In the genomic region with DNA sequence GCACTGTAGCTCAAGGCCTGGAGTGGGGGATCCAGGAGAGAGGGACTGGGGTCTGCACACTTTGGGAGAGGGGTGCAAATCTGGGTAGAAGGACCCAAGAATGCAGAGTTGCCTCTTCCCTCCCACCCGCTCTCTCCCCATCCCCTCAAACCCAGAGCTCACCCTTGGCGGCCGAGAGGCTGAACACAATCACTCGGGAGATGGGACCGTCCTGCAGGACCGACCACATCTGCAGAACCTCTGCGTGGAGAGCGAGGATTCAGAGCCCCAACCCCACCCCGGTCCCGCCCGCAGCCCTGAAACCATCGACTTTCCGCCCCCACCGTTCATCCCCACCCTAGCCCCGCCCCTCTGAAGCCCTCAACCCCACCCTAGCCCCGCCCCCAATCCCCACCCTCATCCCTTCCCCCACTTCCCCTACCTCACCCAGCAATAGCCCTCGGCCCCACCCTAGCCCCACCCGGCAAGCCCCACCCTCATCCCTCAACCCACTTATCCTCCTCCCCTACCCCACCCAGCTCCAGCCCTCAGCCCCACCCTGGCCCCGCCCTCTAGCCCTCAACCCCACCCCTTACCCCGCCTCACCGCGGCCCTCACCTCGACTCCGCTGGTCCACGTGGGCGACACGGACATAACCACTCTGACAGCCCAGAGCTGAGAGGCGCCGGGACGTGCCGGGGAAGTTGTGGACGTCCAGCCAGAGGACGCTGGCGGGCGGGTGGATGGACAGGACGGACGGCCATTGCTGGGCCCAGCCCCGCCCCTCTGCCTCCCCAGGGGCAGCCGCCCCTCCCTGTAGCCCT, we compare ENCODE assay signal across 15 cellular contexts. TPM values are rescaled to one million over a fixed set of nuclear protein-coding genes. Genes with fewer than 3 reads are reported as not detected.
DNase-seq lines count a peak whose midpoint lies in the region; ATAC-seq and TF ChIP-seq lines count a peak whose summit lies in the region.
"Had no signal": no experiment of that assay in that cellular context is flagged by ENCODE, and none has a peak within 500 bp of the region (broad histone marks: within the 10 kb centered on the region; RNA-seq: fewer than 3 reads in every experiment).

No MANE protein-coding gene starts in this region.

- H3K9me3 Mint-ChIP-seq in glutamatergic neuron (ENCODE audit: unreplicated experiment): peaks cover 12% of the 10 kb centered on the region
- H3K9me3 Mint-ChIP-seq: activated naive CD8-positive, alpha-beta T cell treated with anti-CD3 and anti-CD28 coated beads, Interleukin-2, amount 10 ng/mL, durations not matched to agents 7 days and 5 days had no signal

- no peaks in the 10 kb centered on the region for H3K36me3 Mint-ChIP-seq in glutamatergic neuron (ENCODE audit: unreplicated experiment)
- H3K36me3 Mint-ChIP-seq: activated naive CD8-positive, alpha-beta T cell treated with anti-CD3 and anti-CD28 coated beads, Interleukin-2, amount 10 ng/mL, durations not matched to agents 7 days and 5 days had no signal

- no peak overlapping the region for H2AFZ ChIP-seq in OCI-LY7 (ENCODE audit: low read length)

- H3K4me1 ChIP-seq in psoas muscle (peaks cover 5% of the 10 kb centered on the region), OCI-LY7 (ENCODE audit: insufficient read depth, low read length, poor library complexity, severe bottlenecking) (peaks cover 5% of the 10 kb centered on the region)

- H3K4me2 ChIP-seq in OCI-LY7 (ENCODE audit: low read length): no peak overlapping the region
- H3K4me2 ChIP-seq: SK-N-SH had no signal

- no peak overlapping the region for H3K27ac ChIP-seq in psoas muscle
- no peak overlapping the region for H3K27ac ChIP-seq in OCI-LY7 (ENCODE audit: low read depth, low read length, poor library complexity, severe bottlenecking)
- H3K27ac ChIP-seq: 22Rv1, ovary, tibial nerve had no signal

- H3K4me3 Mint-ChIP-seq in glutamatergic neuron (ENCODE audit: unreplicated experiment): peak overlapping the region; percentile 74
- H3K4me3 Mint-ChIP-seq: activated naive CD8-positive, alpha-beta T cell treated with anti-CD3 and anti-CD28 coated beads, Interleukin-2, amount 10 ng/mL, durations not matched to agents 7 days and 5 days had no signal

- TF ChIP-seq CTCF in glutamatergic neuron (IDR thresholded peaks at IDR 0.05; ENCODE audit: partially characterized antibody, unreplicated experiment) (no peak), psoas muscle (IDR thresholded peaks at IDR 0.05) (no peak), OCI-LY7 (conservative IDR thresholded peaks at IDR 0.05; ENCODE audit: low read length) (no peak)

- peaks cover 5% of the 10 kb centered on the region for H3K27me3 Mint-ChIP-seq in glutamatergic neuron (ENCODE audit: unreplicated experiment)
- H3K27me3 Mint-ChIP-seq: activated naive CD8-positive, alpha-beta T cell treated with anti-CD3 and anti-CD28 coated beads, Interleukin-2, amount 10 ng/mL, durations not matched to agents 7 days and 5 days had no signal

- H3K9me2 ChIP-seq in OCI-LY7 (ENCODE audit: insufficient read depth, low read length): no peaks in the 10 kb centered on the region
- H3K9me2 ChIP-seq: SK-N-SH had no signal

- intact Hi-C loops in psoas muscle (cut with DNase I): loop anchor here in 1 of 2 donors (5.0 kb wide), 1 partner anchor 43 kb away; no protein-coding TSS in a partner anchor
- intact Hi-C loops in OCI-LY7 (cut with micrococcal nuclease; ENCODE audit: unreplicated experiment): loop anchor here (10.0 kb wide), 1 partner anchor 125 kb away; a partner anchor contains a TSS

- BruUV-seq in OCI-LY7 (replicated peaks; lab: Mats Ljungman, UMichigan): no TSS peak

- peaks cover 15% of the 10 kb centered on the region for H3K4me1 Mint-ChIP-seq in glutamatergic neuron (ENCODE audit: low read depth, unreplicated experiment)

- H3K36me3 ChIP-seq in psoas muscle (ENCODE audit: insufficient read depth in 1 of 2, low read depth in 1 of 2) (no peaks in the 10 kb centered on the region), OCI-LY7 (ENCODE audit: insufficient read depth, low read length) (no peaks in the 10 kb centered on the region)
- H3K36me3 ChIP-seq: ovary had no signal

- peak overlapping the region; percentile 42 for H3K4me3 ChIP-seq in psoas muscle
- no peak overlapping the region for H3K4me3 ChIP-seq in OCI-LY7 (ENCODE audit: low read depth, low read length, poor library complexity, severe bottlenecking)
- H3K4me3 ChIP-seq: ovary had no signal

- H3K27ac Mint-ChIP-seq in glutamatergic neuron (ENCODE audit: unreplicated experiment): no peak overlapping the region
- H3K27ac Mint-ChIP-seq: activated naive CD8-positive, alpha-beta T cell treated with anti-CD3 and anti-CD28 coated beads, Interleukin-2, amount 10 ng/mL, durations not matched to agents 7 days and 5 days had no signal

- CTCF ChIA-PET in OCI-LY7 (lab: Charles Lee; ENCODE audit: unreplicated experiment): no interaction called here

- ATAC-seq in psoas muscle (no peak), GM18502 (IDR thresholded peaks at IDR 0.05; ENCODE audit: poor library complexity, unreplicated experiment) (no peak)

- H3K79me2 ChIP-seq in OCI-LY7 (ENCODE audit: insufficient read depth, low read depth, low read length): no peaks in the 10 kb centered on the region; the same call in 1 of the 2 replicates

- no peaks in the 10 kb centered on the region for H4K20me1 ChIP-seq in OCI-LY7 (ENCODE audit: insufficient read depth, low read length)

- peak; percentile 36 for DNase-seq in DMS53 (lab: John Stamatoyannopoulos, UW)
- no peak for DNase-seq in DMS53 treated with DMSO at 0.1 percent for 48 hours (lab: John Stamatoyannopoulos, UW; ENCODE audit: unreplicated experiment)
- peak; percentile 32 for DNase-seq in astrocyte of the hippocampus (ENCODE audit: low read depth, low spot score)
- DNase-seq in glutamatergic neuron: peak; percentile 67
- DNase-seq in psoas muscle: peak in 1 of 2 donors; percentile 57
- DNase-seq in OCI-LY7 (ENCODE audit: low spot score): no peak
- no peak for DNase-seq in effector CD4-positive, alpha-beta T cell
- DNase-seq: activated naive CD8-positive, alpha-beta T cell treated with anti-CD3 and anti-CD28 coated beads, Interleukin-2, amount 10 ng/mL, durations not matched to agents 7 days and 5 days; cortex of kidney; NCI-H187 treated with DMSO at 0.1 percent for 48 hours; SK-N-SH had no signal

- no peaks in the 10 kb centered on the region for H3K27me3 ChIP-seq in psoas muscle (ENCODE audit: insufficient read depth in 3 of 3, low read length in 2 of 3)
- H3K27me3 ChIP-seq: ovary had no signal

- POLR2A ChIA-PET in OCI-LY7 (lab: Charles Lee): no interaction called here

- H3K9me3 ChIP-seq in psoas muscle: no peaks in the 10 kb centered on the region
- H3K9me3 ChIP-seq in OCI-LY7 (ENCODE audit: low read length): no peaks in the 10 kb centered on the region
- H3K9me3 ChIP-seq: ovary, SK-N-SH, tibial nerve had no signal

- WGBS in psoas muscle, 3 donors: 15 to 17% (median 16%) methylated on average over 28 to 39 of the region's 39 CpGs

RNA-seq across cellular contexts. Expression of a gene that starts 4.1 kb away (rescaled TPM):
- total RNA-seq in glutamatergic neuron (ENCODE audit: unreplicated experiment) (51.2 TPM), psoas muscle (10 to 100 TPM in 1 of 4 donors, 1 to 10 TPM in 3; 5.9 to 11.2 (median 8.1) TPM), OCI-LY7 (2022) (11.5 and 13.6 TPM in 2 replicates)
- 10 to 100 TPM in 1 of 3 donors, 1 to 10 TPM in 2; 3.8 to 21.5 (median 9.7) TPM for polyA plus RNA-seq in psoas muscle
- total RNA-seq in OCI-LY7 (2014; rRNA removed; shearing (Covaris generic)): 13.8 and 14.0 TPM in 2 replicates

RNA-seq across cellular contexts. Expression of a gene that starts 8.2 kb away (rescaled TPM):
- total RNA-seq in glutamatergic neuron (ENCODE audit: unreplicated experiment) (115 TPM), psoas muscle (under 1 TPM; 0.13 to 0.54 (median 0.25) TPM), OCI-LY7 (2022) (0.36 and 0.59 TPM in 2 replicates)
- polyA plus RNA-seq in psoas muscle: under 1 TPM in 2 of 3 donors, not detected in 1; 0.12 to 0.18 TPM
- 0.13 TPM in 1 of 2 replicates, not detected in the other for total RNA-seq in OCI-LY7 (2014; rRNA removed; shearing (Covaris generic))
- total RNA-seq: tibial nerve had no signal

RNA-seq across cellular contexts. Expression of a gene that starts 35.0 kb away (rescaled TPM):
- total RNA-seq in glutamatergic neuron (ENCODE audit: unreplicated experiment) (262 TPM), psoas muscle (100 to 1,000 TPM; 124 to 182 (median 159) TPM), OCI-LY7 (2022) (56.5 and 63.1 TPM in 2 replicates)
- polyA plus RNA-seq in psoas muscle: 100 to 1,000 TPM; 103 to 123 (median 109) TPM
- 54.7 and 71.4 TPM in 2 replicates for total RNA-seq in OCI-LY7 (2014; rRNA removed; shearing (Covaris generic))

Comparison
In these comparisons a context has a peak if more than half of its experiments do, and no peak if none do; other contexts are left out.
1. DNase-seq: peak in DMS53 (single experiment), astrocyte of the hippocampus (single experiment) and glutamatergic neuron (single experiment); none in DMS53 treated with DMSO at 0.1 percent for 48 hours (single experiment), OCI-LY7 (single experiment) and effector CD4-positive, alpha-beta T cell (single experiment).
2. RNA of a gene that starts 8.2 kb away (total RNA-seq): 115 TPM in glutamatergic neuron (single experiment); 0.13 to 0.59 TPM in OCI-LY7 and 0.13 to 0.54 TPM in psoas muscle; every median in the first group is over 10 times any median in the second.